ENCODE assay signal across 9 cellular contexts in the genomic region with DNA sequence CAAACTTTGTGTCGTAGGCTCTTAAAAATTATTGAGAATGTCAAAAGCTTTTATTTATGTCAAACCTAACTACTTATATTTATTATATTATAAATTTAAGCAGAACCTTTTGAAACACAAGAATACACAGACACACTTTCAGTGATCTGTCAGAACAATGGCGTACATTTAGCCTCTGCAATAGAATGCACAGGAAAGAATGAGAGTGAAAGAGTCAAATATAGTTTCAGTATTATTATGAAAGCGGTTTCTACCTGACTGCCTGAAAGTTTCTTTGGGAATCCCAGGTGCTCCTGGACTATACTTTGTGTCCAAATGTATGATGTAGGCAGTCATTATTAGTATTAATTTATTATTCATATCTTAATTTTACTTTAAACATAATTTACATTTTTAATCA.
"Had no signal": no experiment of that assay in that cellular context is flagged by ENCODE, and none has a peak within 500 bp of the region (broad histone marks: within the 10 kb centered on the region; RNA-seq: fewer than 3 reads in every experiment).

No MANE protein-coding gene starts in this region.

- H3K4me3 ChIP-seq: GM23338, K562 had no signal

- H3K4me2 ChIP-seq: GM23338 had no signal

- DNase-seq: H9, HCEC 1CT, IMR-90, KG1 had no signal

- FAIRE-seq: H1, H54, HTR-8/SVneo, K562 had no signal

- ATAC-seq: GM23338, K562 had no signal

- H2AFZ ChIP-seq: GM23338 had no signal
